ENCODE assay signal across 29 cellular contexts in genomic region chr4:35673137-35673536, GRCh38.
"Had no signal": no experiment of that assay in that cellular context is flagged by ENCODE, and none has a peak within 500 bp of the region (broad histone marks: within the 10 kb centered on the region; RNA-seq: fewer than 3 reads in every experiment).

No MANE protein-coding gene starts in this region.

- H3K27ac Mint-ChIP-seq: stimulated activated effector memory CD8-positive, alpha-beta T cell treated with anti-CD3 and anti-CD28 coated beads, Interleukin-12 subunit alpha, Interleukin-12 subunit beta, amount 100 ng/mL, for 72 hours; stimulated activated memory B cell treated with anti-CD40 and anti-IgM and Interleukin-4, amounts not matched to agents 10 μg/mL and 1 μg/mL and 100 μg/mL, for 72 hours; stimulated activated naive B cell treated with anti-CD40 and anti-IgM and Interleukin-4, amounts not matched to agents 10 μg/mL and 1 μg/mL and 100 μg/mL, for 72 hours; stimulated activated naive CD8-positive, alpha-beta T cell treated with anti-CD3 and anti-CD28 coated beads, Interleukin-15, amount 100 ng/mL, for 72 hours; stimulated activated naive CD8-positive, alpha-beta T cell treated with anti-CD3 and anti-CD28 coated beads, Interleukin-15, Interleukin-2, amounts not matched to agents 100 ng/mL and 50 ng/mL, for 24 hours; type B pancreatic cell had no signal

- H3K9me3 Mint-ChIP-seq: stimulated activated effector memory CD8-positive, alpha-beta T cell treated with anti-CD3 and anti-CD28 coated beads, Interleukin-12 subunit alpha, Interleukin-12 subunit beta, amount 100 ng/mL, for 72 hours; stimulated activated memory B cell treated with anti-CD40 and anti-IgM and Interleukin-4, amounts not matched to agents 10 μg/mL and 1 μg/mL and 100 μg/mL, for 72 hours; stimulated activated naive CD8-positive, alpha-beta T cell treated with anti-CD3 and anti-CD28 coated beads, Interleukin-15, amount 100 ng/mL, for 72 hours; stimulated activated naive CD8-positive, alpha-beta T cell treated with anti-CD3 and anti-CD28 coated beads, Interleukin-15, Interleukin-2, amounts not matched to agents 100 ng/mL and 50 ng/mL, for 24 hours; type B pancreatic cell had no signal

- H3K27ac ChIP-seq: stomach, suprapubic skin, testis, thoracic aorta, thyroid gland, tibial artery, tibial nerve, transverse colon, upper lobe of left lung, upper lobe of right lung, uterus, vagina had no signal

- H3K4me1 Mint-ChIP-seq: stimulated activated effector memory CD8-positive, alpha-beta T cell treated with anti-CD3 and anti-CD28 coated beads, Interleukin-12 subunit alpha, Interleukin-12 subunit beta, amount 100 ng/mL, for 72 hours; stimulated activated memory B cell treated with anti-CD40 and anti-IgM and Interleukin-4, amounts not matched to agents 10 μg/mL and 1 μg/mL and 100 μg/mL, for 72 hours; stimulated activated naive B cell treated with anti-CD40 and anti-IgM and Interleukin-4, amounts not matched to agents 10 μg/mL and 1 μg/mL and 100 μg/mL, for 72 hours; stimulated activated naive CD8-positive, alpha-beta T cell treated with anti-CD3 and anti-CD28 coated beads, Interleukin-15, amount 100 ng/mL, for 72 hours had no signal

- H3K4me3 ChIP-seq: stomach, suprapubic skin, testis, thoracic aorta, thyroid gland, tibial artery, tibial nerve, transverse colon, upper lobe of left lung, upper lobe of right lung, uterus, vagina had no signal

- H3K4me1 ChIP-seq: stomach, suprapubic skin, testis, thyroid gland, tibial artery, tibial nerve, transverse colon, upper lobe of left lung, upper lobe of right lung, uterus, vagina had no signal

- DNase-seq: stimulated activated CD4-positive, alpha-beta T cell treated with anti-CD3 and anti-CD28 coated beads, Interleukin-2, amount 100 ng/mL, for 48 hours; stimulated activated CD4-positive, alpha-beta T cell treated with anti-CD3 and anti-CD28 coated beads, Interleukin-4, amount 100 ng/mL, for 1 hour; stimulated activated CD4-positive, alpha-beta T cell treated with anti-CD3 and anti-CD28 coated beads, Interleukin-4, amount 100 ng/mL, for 24 hours; stimulated activated CD4-positive, alpha-beta T cell treated with anti-CD3 and anti-CD28 coated beads, Interleukin-4, amount 100 ng/mL, for 4 hours; stimulated activated CD8-positive, alpha-beta memory T cell treated with anti-CD3 and anti-CD28 coated beads, Interleukin-4, amount 100 ng/mL, for 48 hours; stimulated activated naive B cell treated with anti-CD40 and anti-IgM and Interleukin-4, amounts not matched to agents 10 μg/mL and 1 μg/mL and 100 μg/mL, for 72 hours; stimulated activated naive CD4-positive, alpha-beta T cell; stimulated activated naive CD4-positive, alpha-beta T cell treated with Interleukin-2 at 50 U/mL for 16 hours; stimulated activated naive CD8-positive, alpha-beta T cell treated with anti-CD3 and anti-CD28 coated beads, Interleukin-15, amount 100 ng/mL, for 72 hours; stimulated activated naive CD8-positive, alpha-beta T cell treated with anti-CD3 and anti-CD28 coated beads, Interleukin-15, Interleukin-2, amounts not matched to agents 100 U/mL and 50 U/mL, for 24 hours; stomach; substantia nigra; testis; thyroid gland; tibial artery; transverse colon; trophoblast cell; upper lobe of left lung; upper lobe of right lung; uterus had no signal

- H3K4me3 Mint-ChIP-seq: stimulated activated effector memory CD8-positive, alpha-beta T cell treated with anti-CD3 and anti-CD28 coated beads, Interleukin-12 subunit alpha, Interleukin-12 subunit beta, amount 100 ng/mL, for 72 hours; stimulated activated memory B cell treated with anti-CD40 and anti-IgM and Interleukin-4, amounts not matched to agents 10 μg/mL and 1 μg/mL and 100 μg/mL, for 72 hours; stimulated activated naive B cell treated with anti-CD40 and anti-IgM and Interleukin-4, amounts not matched to agents 10 μg/mL and 1 μg/mL and 100 μg/mL, for 72 hours; stimulated activated naive CD8-positive, alpha-beta T cell treated with anti-CD3 and anti-CD28 coated beads, Interleukin-15, amount 100 ng/mL, for 72 hours; stimulated activated naive CD8-positive, alpha-beta T cell treated with anti-CD3 and anti-CD28 coated beads, Interleukin-15, Interleukin-2, amounts not matched to agents 100 ng/mL and 50 ng/mL, for 24 hours; type B pancreatic cell had no signal

- H3K36me3 ChIP-seq: stomach, suprapubic skin, thoracic aorta, thyroid gland, tibial artery, tibial nerve, transverse colon, upper lobe of left lung, upper lobe of right lung, uterus, vagina had no signal

- H3K9me3 ChIP-seq: stomach, suprapubic skin, testis, thoracic aorta, thyroid gland, tibial artery, tibial nerve, transverse colon, upper lobe of left lung, upper lobe of right lung, uterus, vagina had no signal

- FAIRE-seq: urothelium cell line had no signal

- H3K27me3 Mint-ChIP-seq: stimulated activated memory B cell treated with anti-CD40 and anti-IgM and Interleukin-4, amounts not matched to agents 10 μg/mL and 1 μg/mL and 100 μg/mL, for 72 hours; stimulated activated naive B cell treated with anti-CD40 and anti-IgM and Interleukin-4, amounts not matched to agents 10 μg/mL and 1 μg/mL and 100 μg/mL, for 72 hours; stimulated activated naive CD8-positive, alpha-beta T cell treated with anti-CD3 and anti-CD28 coated beads, Interleukin-15, amount 100 ng/mL, for 72 hours; stimulated activated naive CD8-positive, alpha-beta T cell treated with anti-CD3 and anti-CD28 coated beads, Interleukin-15, Interleukin-2, amounts not matched to agents 100 ng/mL and 50 ng/mL, for 24 hours; type B pancreatic cell had no signal

- ATAC-seq: stimulated activated effector memory CD8-positive, alpha-beta T cell treated with anti-CD3 and anti-CD28 coated beads, Interleukin-12 subunit alpha, Interleukin-12 subunit beta, amount 100 ng/mL, for 72 hours; stimulated activated memory B cell treated with anti-CD40 and anti-IgM and Interleukin-4, amounts not matched to agents 10 μg/mL and 1 μg/mL and 100 μg/mL, for 72 hours; stimulated activated naive B cell treated with anti-CD40 and anti-IgM and Interleukin-4, amounts not matched to agents 10 μg/mL and 1 μg/mL and 100 μg/mL, for 72 hours; stimulated activated naive CD8-positive, alpha-beta T cell treated with anti-CD3 and anti-CD28 coated beads, Interleukin-15, amount 100 ng/mL, for 72 hours; stimulated activated naive CD8-positive, alpha-beta T cell treated with anti-CD3 and anti-CD28 coated beads, Interleukin-15, Interleukin-2, amounts not matched to agents 100 U/mL and 50 U/mL, for 24 hours; upper lobe of right lung had no signal

- H3K36me3 Mint-ChIP-seq: stimulated activated effector memory CD8-positive, alpha-beta T cell treated with anti-CD3 and anti-CD28 coated beads, Interleukin-12 subunit alpha, Interleukin-12 subunit beta, amount 100 ng/mL, for 72 hours; stimulated activated memory B cell treated with anti-CD40 and anti-IgM and Interleukin-4, amounts not matched to agents 10 μg/mL and 1 μg/mL and 100 μg/mL, for 72 hours; stimulated activated naive B cell treated with anti-CD40 and anti-IgM and Interleukin-4, amounts not matched to agents 10 μg/mL and 1 μg/mL and 100 μg/mL, for 72 hours; type B pancreatic cell had no signal

- H3K27me3 ChIP-seq: stomach, suprapubic skin, testis, thyroid gland, tibial artery, tibial nerve, transverse colon, upper lobe of left lung, upper lobe of right lung, uterus, vagina had no signal
